Comparison of ENCODE assay signal across 1 cellular context in the genomic region with DNA sequence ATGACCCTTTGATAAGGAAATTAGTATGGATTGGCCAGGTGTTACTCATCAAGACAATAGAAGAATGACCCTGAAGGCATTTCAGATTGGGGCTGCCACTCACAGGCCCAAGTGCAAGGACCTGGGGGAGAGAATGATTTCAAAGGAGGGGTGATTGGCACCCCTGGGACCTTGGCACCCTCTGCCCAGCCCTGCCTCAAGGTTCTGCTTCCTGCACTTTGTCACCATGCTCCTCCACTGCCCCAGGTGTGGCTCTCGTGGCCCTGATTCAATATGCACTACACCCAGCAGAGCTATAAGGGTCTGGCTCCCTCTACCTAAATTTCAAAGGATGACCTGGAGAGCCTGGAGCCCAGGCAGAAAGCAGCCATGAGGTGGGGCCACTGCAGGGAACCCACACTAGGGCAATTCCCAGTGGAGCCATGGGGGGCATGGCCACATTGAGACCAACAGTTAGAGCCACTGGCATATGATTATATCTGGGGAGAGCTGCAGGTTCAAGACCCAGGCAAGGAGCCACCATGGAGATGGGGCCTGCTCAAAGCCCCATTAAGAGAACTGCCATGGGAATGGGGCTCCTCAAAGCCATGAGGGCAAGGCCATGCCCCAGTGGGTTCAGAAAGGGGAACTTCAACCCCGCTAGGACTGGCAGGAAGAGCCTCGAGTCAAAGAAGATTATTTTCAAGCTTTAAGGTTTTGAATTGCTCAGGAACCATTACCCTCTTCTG.
TF ChIP-seq lines count a peak whose summit lies in the region.

No MANE protein-coding gene starts in this region.

TF ChIP-seq in GM12878, 131 proteins besides CTCF, POLR2A, EP300 and RAD21 (continued from another document):
- TF ChIP-seq USF1 (IDR thresholded peaks at IDR 0.05; ENCODE audit: borderline replicate concordance, extremely low read length, insufficient read depth, low read depth, low read length) (no peak), SMARCA5 (IDR thresholded peaks at IDR 0.05) (no peak), RB1 (IDR thresholded peaks at IDR 0.05; ENCODE audit: borderline replicate concordance) (no peak), RFX5 (IDR thresholded peaks at IDR 0.05; ENCODE audit: low read depth, low read length) (no peak), DPF2 (IDR thresholded peaks at IDR 0.05) (no peak), ESRRA (IDR thresholded peaks at IDR 0.05; ENCODE audit: low read length) (no peak), HDAC2 (IDR thresholded peaks at IDR 0.05) (no peak), ATF2 (IDR thresholded peaks at IDR 0.05; ENCODE audit: low read length) (no peak), STAT3 (IDR thresholded peaks at IDR 0.05; ENCODE audit: low read depth, low read length) (no peak), PML (IDR thresholded peaks at IDR 0.05; ENCODE audit: low read length) (no peak), PAX5 (IDR thresholded peaks at IDR 0.05; ENCODE audit: borderline replicate concordance, low read depth, low read length) (no peak), KAT2A (conservative IDR thresholded peaks at IDR 0.05; ENCODE audit: control insufficient read depth, low read depth, low read length) (no peak), CBX5 (IDR thresholded peaks at IDR 0.05; ENCODE audit: low read depth) (no peak), SMAD1 (IDR thresholded peaks at IDR 0.05; ENCODE audit: low read depth, partially characterized antibody) (no peak)
